In genomic region chr12:125836647-125837046, GRCh38 we compare ENCODE assay signal across 1 cellular context.
TF ChIP-seq lines count a peak whose summit lies in the region.

No MANE protein-coding gene starts in this region.

TF ChIP-seq in K562, 482 proteins besides CTCF, POLR2A, EP300 and RAD21 (continued from another document):
- TF ChIP-seq CEBPZ (IDR thresholded peaks at IDR 0.05; ENCODE audit: borderline replicate concordance, low read depth, low read length) (no peak), ZNF589 (CRISPR knock-in tag; IDR thresholded peaks at IDR 0.05; ENCODE audit: low read depth) (no peak), PHF21A (IDR thresholded peaks at IDR 0.05; ENCODE audit: borderline replicate concordance, low read depth) (no peak), ZFP36 (IDR thresholded peaks at IDR 0.05; ENCODE audit: low read depth, low read length, partially characterized antibody) (peak; percentile 54), ZNF263 (CRISPR knock-in tag; IDR thresholded peaks at IDR 0.05; ENCODE audit: borderline replicate concordance) (no peak), PATZ1 (CRISPR knock-in tag; IDR thresholded peaks at IDR 0.05; ENCODE audit: borderline replicate concordance) (no peak), ZNF408 (CRISPR knock-in tag; IDR thresholded peaks at IDR 0.05; ENCODE audit: low read depth) (no peak)
